Comparison of ENCODE assay signal across 8 cellular contexts in the genomic region with DNA sequence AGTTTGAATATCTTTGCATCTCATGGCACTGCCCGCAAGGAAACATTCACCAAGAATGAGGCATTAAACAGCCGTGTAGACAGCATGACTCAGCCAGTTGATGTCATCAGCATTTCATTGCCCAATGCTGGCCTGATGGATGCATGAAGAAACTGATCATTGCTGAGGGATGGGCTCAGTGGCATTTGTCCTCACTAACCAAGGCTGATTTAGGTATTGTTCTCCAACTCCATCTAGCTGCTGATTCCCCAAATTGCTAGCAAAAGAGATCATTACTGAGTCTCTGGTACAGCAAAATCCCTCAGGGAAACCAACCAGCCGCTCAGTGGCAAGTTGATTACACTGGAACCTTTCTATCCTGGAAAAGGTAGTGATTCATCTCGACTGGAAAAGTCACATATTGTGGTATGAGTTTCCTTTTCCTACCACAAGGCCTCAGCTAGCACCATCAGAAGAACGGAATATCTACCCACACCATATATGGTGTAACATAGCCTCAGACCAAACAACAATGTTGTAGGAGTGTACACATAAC.
DNase-seq lines count a peak whose midpoint lies in the region; ATAC-seq, FAIRE-seq and TF ChIP-seq lines count a peak whose summit lies in the region.

No MANE protein-coding gene starts in this region.

- no peak for FAIRE-seq in small intestine (lab: Jason Lieb, UNC)

- H3K9me3 ChIP-seq in hepatocyte (ENCODE audit: low read depth) (no peaks in the 10 kb centered on the region), small intestine (ENCODE audit: control insufficient read depth, low read depth) (no peaks in the 10 kb centered on the region)

- H3K4me2 ChIP-seq in hepatocyte: no peak overlapping the region

- WGBS in hepatocyte (ENCODE audit: low lambda C conversion rate, missing lambda C conversion rate): 53% methylated on average over 5 of the region's 5 CpGs
- 48 to 62% (median 53%) methylated on average over 5 of the region's 5 CpGs for WGBS in small intestine, 3 donors

- no peaks in the 10 kb centered on the region for H3K9me2 ChIP-seq in hepatocyte (replicated peaks; ENCODE audit: insufficient read depth)

- H3K27ac ChIP-seq in hepatocyte (no peak overlapping the region), small intestine (ENCODE audit: low read depth in 1 of 2, low read length in 1 of 2) (no peak overlapping the region)

- no peak overlapping the region for H2AFZ ChIP-seq in hepatocyte

- H3K4me1 ChIP-seq in hepatocyte (ENCODE audit: insufficient read depth) (no peaks in the 10 kb centered on the region), small intestine (ENCODE audit: control insufficient read depth in 2 of 2, insufficient read depth in 1 of 2, low read depth in 1 of 2, low read length in 1 of 2) (no peaks in the 10 kb centered on the region)

- TF ChIP-seq CTCF in hepatocyte (IDR thresholded peaks at IDR 0.05; ENCODE audit: poor library complexity): no peak

- H3K79me2 ChIP-seq in hepatocyte: no peaks in the 10 kb centered on the region

- no peaks in the 10 kb centered on the region for H3K27me3 ChIP-seq in hepatocyte
- no peaks in the 10 kb centered on the region for H3K27me3 ChIP-seq in small intestine (ENCODE audit: control insufficient read depth in 2 of 2, insufficient read depth in 2 of 2, low read length in 2 of 2)

- H3K4me3 ChIP-seq in hepatocyte (no peak overlapping the region), small intestine (ENCODE audit: low read depth in 1 of 2, low read length in 2 of 2) (no peak overlapping the region)

- H4K20me1 ChIP-seq in hepatocyte (ENCODE audit: insufficient read depth, poor library complexity, severe bottlenecking): no peaks in the 10 kb centered on the region

- H3K36me3 ChIP-seq in hepatocyte (replicated peaks; ENCODE audit: insufficient read depth, low read depth): no peaks in the 10 kb centered on the region
- H3K36me3 ChIP-seq in small intestine (ENCODE audit: control insufficient read depth in 2 of 2, insufficient read depth in 2 of 2, low read length in 2 of 2): no peaks in the 10 kb centered on the region

- DNase-seq in AG08396 (ENCODE audit: low spot score) (peak; percentile 46), HK-2 (ENCODE audit: unreplicated experiment) (peak; percentile 27), SW480 (ENCODE audit: low spot score) (peak; percentile 73), hepatocyte (ENCODE audit: low spot score) (peak; percentile 34), NCI-H510A treated with DMSO at 0.1 percent for 48 hours (lab: John Stamatoyannopoulos, UW) (no peak), small intestine (no peak), left lobe of liver (ENCODE audit: low spot score) (no peak)

- ATAC-seq in left lobe of liver (no peak), GM19035 (IDR thresholded peaks at IDR 0.05; ENCODE audit: unreplicated experiment) (no peak)

Comparison
In these comparisons a context has a peak if more than half of its experiments do, and no peak if none do; other contexts are left out.
1. DNase-seq: peak in AG08396 (single experiment), HK-2 (single experiment), SW480 (single experiment) and hepatocyte (single experiment); none in NCI-H510A treated with DMSO at 0.1 percent for 48 hours (single experiment), small intestine (single experiment) and left lobe of liver (single experiment).